5 cellular contexts compared by ENCODE assay signal in genomic region chr20:52596261-52596660, GRCh38.
"Had no signal": no experiment of that assay in that cellular context is flagged by ENCODE, and none has a peak within 500 bp of the region (broad histone marks: within the 10 kb centered on the region; RNA-seq: fewer than 3 reads in every experiment).

No MANE protein-coding gene starts in this region.

- H3K4me2 ChIP-seq: GM23338 had no signal

- H2AFZ ChIP-seq: GM23338 had no signal

- H3K4me3 ChIP-seq: GM23338, K562 had no signal

- DNase-seq: H9, HCEC 1CT, IMR-90 had no signal

- ATAC-seq: GM23338, K562 had no signal
